ENCODE assay signal across 23 cellular contexts in genomic region chr10:24669285-24669861, GRCh38.
"Had no signal": no experiment of that assay in that cellular context is flagged by ENCODE, and none has a peak within 500 bp of the region (broad histone marks: within the 10 kb centered on the region; RNA-seq: fewer than 3 reads in every experiment).

No MANE protein-coding gene starts in this region.

- H3K36me3 ChIP-seq: pancreas, right atrium auricular region, WERI-Rb-1 had no signal

- H3K4me1 ChIP-seq: pancreas, upper lobe of left lung had no signal

- DNase-seq: activated CD4-positive, alpha-beta T cell treated with anti-CD3 and anti-CD28 coated beads, Interleukin-2, amount 10 ng/mL, durations not matched to agents 7 days and 5 days; activated CD4-positive, CD25-positive, alpha-beta regulatory T cell treated with anti-CD3 and anti-CD28 coated beads, Interleukin-2, amount 50 U/mL, for 72 hours; activated CD8-positive, alpha-beta memory T cell treated with anti-CD3 and anti-CD28 coated beads, Interleukin-2, amount 10 ng/mL, durations not matched to agents 7 days and 5 days; activated CD8-positive, alpha-beta T cell treated with anti-CD3 and anti-CD28 coated beads for 36 hours; aorta; central memory CD4-positive, alpha-beta T cell; effector memory CD8-positive, alpha-beta T cell; gastrocnemius medialis; hippocampal formation; pancreas; psoas muscle; stimulated activated CD4-positive, alpha-beta T cell treated with anti-CD3 and anti-CD28 coated beads, Interleukin-12 subunit alpha, Interleukin-12 subunit beta, amount 100 ng/mL, for 4 hours; stimulated activated CD4-positive, alpha-beta T cell treated with anti-CD3 and anti-CD28 coated beads, Interleukin-4, amount 100 ng/mL, for 4 hours; stimulated activated naive CD8-positive, alpha-beta T cell treated with anti-CD3 and anti-CD28 coated beads, Interleukin-15, Interleukin-2, amounts not matched to agents 100 U/mL and 50 U/mL, for 24 hours; upper lobe of left lung; WERI-Rb-1 had no signal

- H3K27me3 ChIP-seq: esophagus muscularis mucosa, gastrocnemius medialis, pancreas, right atrium auricular region, upper lobe of left lung had no signal

- H3K27ac ChIP-seq: esophagus muscularis mucosa, gastrocnemius medialis, pancreas, psoas muscle, right atrium auricular region, upper lobe of left lung, WERI-Rb-1 had no signal

- ATAC-seq: activated CD8-positive, alpha-beta memory T cell treated with anti-CD3 and anti-CD28 coated beads, Interleukin-2, amount 10 ng/mL, durations not matched to agents 7 days and 5 days; activated CD8-positive, alpha-beta T cell treated with anti-CD3 and anti-CD28 coated beads for 36 hours; activated naive CD4-positive, alpha-beta T cell treated with anti-CD3 and anti-CD28 coated beads, Interleukin-2, amount 50 U/mL, for 72 hours; activated T-helper 17 cell treated with anti-CD3 and anti-CD28 coated beads, Interleukin-2, amount 50 U/mL, for 72 hours; effector memory CD8-positive, alpha-beta T cell; gastrocnemius medialis; pancreas; stimulated activated naive CD8-positive, alpha-beta T cell treated with anti-CD3 and anti-CD28 coated beads, Interleukin-15, Interleukin-2, amounts not matched to agents 100 U/mL and 50 U/mL, for 24 hours had no signal

- H3K4me3 ChIP-seq: esophagus muscularis mucosa, gastrocnemius medialis, pancreas, psoas muscle, right atrium auricular region, upper lobe of left lung had no signal

- H3K9me3 ChIP-seq: esophagus muscularis mucosa, gastrocnemius medialis, pancreas, psoas muscle, right atrium auricular region, upper lobe of left lung had no signal

- FAIRE-seq: colon, endothelial cell of umbilical vein, TTC549 had no signal
